ENCODE assay signal across 9 cellular contexts in genomic region chr7:100890640-100891521, GRCh38. TPM values are rescaled to one million over a fixed set of nuclear protein-coding genes. Genes with fewer than 3 reads are reported as not detected.
DNase-seq lines count a peak whose midpoint lies in the region; ATAC-seq, FAIRE-seq and TF ChIP-seq lines count a peak whose summit lies in the region.
"Had no signal": no experiment of that assay in that cellular context is flagged by ENCODE, and none has a peak within 500 bp of the region (broad histone marks: within the 10 kb centered on the region; RNA-seq: fewer than 3 reads in every experiment).

No MANE protein-coding gene starts in this region.

- peaks cover 7% of the 10 kb centered on the region for H3K27me3 ChIP-seq in CD4-positive, alpha-beta memory T cell (ENCODE audit: insufficient read depth, low read length)
- peaks cover 4 to 20% (median 9%) of the 10 kb centered on the region in 4 experiments for H3K27me3 ChIP-seq in H1 (replicated peaks in 1 of 4; ENCODE audit: control insufficient read depth in 3 of 4, extremely low read depth in 1 of 4, insufficient read depth in 3 of 4, low read length in 3 of 4)

- no peak overlapping the region for H3K27ac ChIP-seq in CD4-positive, alpha-beta memory T cell (ENCODE audit: low read depth, low read length)
- peak overlapping the region; percentile 60 for H3K27ac ChIP-seq in H1 (ENCODE audit: low read depth, low read length)

- 0 out of 2 replicates have a peak overlapping the region, but pooled peaks have one; percentile 45 for H4K8ac ChIP-seq in H1 (ENCODE audit: extremely low read depth, insufficient read depth, low read length)

- peaks cover 56% of the 10 kb centered on the region for H3K4me1 ChIP-seq in CD4-positive, alpha-beta memory T cell (ENCODE audit: insufficient read depth, low read length)
- peaks cover 0 to 22% (median 7%) of the 10 kb centered on the region in 4 experiments; a peak in 6 of 7 replicates for H3K4me1 ChIP-seq in H1 (replicated peaks in 1 of 4; ENCODE audit: control insufficient read depth in 3 of 4, insufficient read depth in 4 of 4, low read length in 3 of 4)

- peaks cover 26 to 27% of the 10 kb centered on the region in 2 donors for H3K36me3 Mint-ChIP-seq in CD4-positive, alpha-beta memory T cell
- H3K36me3 Mint-ChIP-seq in neural crest cell (ENCODE audit: low read depth), result peaks cover 12% of the 10 kb centered on the region

- TF ChIP-seq RAD21 in H1 (IDR thresholded peaks at IDR 0.05 in 1 of 2, conservative IDR thresholded peaks at IDR 0.05 in 1 of 2; ENCODE audit: low read depth in 2 of 2, low read length in 2 of 2), result no peak

- DNase-seq in CD4-positive, alpha-beta memory T cell, result no peak
- DNase-seq in NCI-H69 (lab: John Stamatoyannopoulos, UW) (peak; percentile 56), H1 (ENCODE audit: low read depth in 1 of 2, low spot score in 2 of 2) (peak in 1 of 2 experiments; percentile 74), neural crest cell (ENCODE audit: low read depth, low spot score) (no peak), NCI-H526 treated with DMSO at 0.1 percent for 48 hours (lab: John Stamatoyannopoulos, UW) (no peak), NCI-H446 treated with DMSO at 0.1 percent for 48 hours (lab: John Stamatoyannopoulos, UW) (no peak)

- CTCF ChIA-PET in CD4-positive, alpha-beta memory T cell (lab: Charles Lee; ENCODE audit: partially characterized antibody), result interaction anchor here (0.9 to 2.6 kb wide), 4 partner anchors 7 to 327 kb away, joined by 3 to 18 read pairs (median 4); partner anchors contain the start of genes PLOD3, SLC12A9 and ZNHIT1
- CTCF ChIA-PET in H1 (lab: Charles Lee; ENCODE audit: partially characterized antibody), result interaction anchor here (0.5 to 1.7 kb wide), 11 partner anchors 20 to 277 kb away, joined by 3 to 6 read pairs (median 4); partner anchors contain the start of genes MUC17, POP7 and SLC12A9

- H3K27ac Mint-ChIP-seq in CD4-positive, alpha-beta memory T cell, result peak overlapping the region in 3 of 7 donors; percentile 79 to 93 (median 82)
- peak overlapping the region; percentile 62 for H3K27ac Mint-ChIP-seq in neural crest cell (ENCODE audit: unreplicated experiment)

- TF ChIP-seq CTCF in H1 (IDR thresholded peaks at IDR 0.05; ENCODE audit: control extremely low read depth in 1 of 3, insufficient read depth in 1 of 3, low read depth in 1 of 3, low read length in 3 of 3) (no peak), neural crest cell (conservative IDR thresholded peaks at IDR 0.05) (no peak)

- H2BK12ac ChIP-seq in H1 (ENCODE audit: low read depth, low read length), result no peak overlapping the region

- peaks cover 16% of the 10 kb centered on the region for H3K36me3 ChIP-seq in CD4-positive, alpha-beta memory T cell (ENCODE audit: insufficient read depth, low read length)
- peaks cover 14 to 30% (median 21%) of the 10 kb centered on the region in 4 experiments for H3K36me3 ChIP-seq in H1 (ENCODE audit: control insufficient read depth in 2 of 4, insufficient read depth in 4 of 4, low read length in 3 of 4)

- ATAC-seq in GM21447 (IDR thresholded peaks at IDR 0.05; ENCODE audit: unreplicated experiment) (no peak), GM18870 (IDR thresholded peaks at IDR 0.05; ENCODE audit: unreplicated experiment) (no peak)

- no peak overlapping the region for H3K14ac ChIP-seq in H1 (ENCODE audit: insufficient read length)

- H2BK120ac ChIP-seq in H1 (replicated peaks; ENCODE audit: low read depth, low read length), result peak overlapping the region; percentile 82

- H3K27me3 Mint-ChIP-seq in CD4-positive, alpha-beta memory T cell, result peaks cover 13 to 19% of the 10 kb centered on the region in 2 donors
- peaks cover 32% of the 10 kb centered on the region for H3K27me3 Mint-ChIP-seq in neural crest cell (ENCODE audit: low read depth)

- peaks cover 10 to 16% of the 10 kb centered on the region in 2 experiments for H4K20me1 ChIP-seq in H1 (replicated peaks in 1 of 2; ENCODE audit: control insufficient read depth in 1 of 2, insufficient read depth in 2 of 2, low read length in 2 of 2)

- H3K9me3 Mint-ChIP-seq in CD4-positive, alpha-beta memory T cell, result peaks cover 0 to 6% (median 0%) of the 10 kb centered on the region in 8 donors
- no peaks in the 10 kb centered on the region for H3K9me3 Mint-ChIP-seq in neural crest cell

- peaks cover 0 to 25% of the 10 kb centered on the region in 2 experiments; a peak in 2 of 4 replicates for H3K79me2 ChIP-seq in H1 (ENCODE audit: control insufficient read depth in 1 of 2, insufficient read depth in 2 of 2, low read length in 2 of 2)

- H3K23ac ChIP-seq in H1 (ENCODE audit: insufficient read length), result no peak overlapping the region

- no peak for FAIRE-seq in H1 (lab: Jason Lieb, UNC)

- peaks cover 7% of the 10 kb centered on the region; the same call in 1 of the 2 replicates for H3K79me1 ChIP-seq in H1 (ENCODE audit: low read depth, low read length)

- H3K9ac ChIP-seq in H1 (replicated peaks in 1 of 4; ENCODE audit: extremely low read depth in 1 of 4, low read depth in 3 of 4, low read length in 3 of 4), result peak overlapping the region; percentile 26 to 52 (median 48); a peak in 4 of 7 replicates

- peak overlapping the region; percentile 91 to 96 for H3K4me2 ChIP-seq in H1 (ENCODE audit: insufficient read depth in 1 of 2, low read depth in 2 of 2, low read length in 2 of 2)

- H2BK15ac ChIP-seq in H1 (ENCODE audit: low read length), result peak overlapping the region; percentile 2; the same call in 1 of the 2 replicates

- peaks cover 19% of the 10 kb centered on the region; the same call in 1 of the 2 replicates for H3K23me2 ChIP-seq in H1 (ENCODE audit: low read depth, low read length)

- no peaks in the 10 kb centered on the region for H3K9me3 ChIP-seq in CD4-positive, alpha-beta memory T cell (ENCODE audit: control insufficient read depth in 1 of 2, low read length in 2 of 2)
- no peaks in the 10 kb centered on the region; a peak in 1 of 4 replicates for H3K9me3 ChIP-seq in H1 (ENCODE audit: insufficient read depth in 2 of 2, low read depth in 1 of 2, low read length in 1 of 2)

- peak overlapping the region; percentile 99 for H2BK5ac ChIP-seq in H1 (ENCODE audit: low read depth, low read length)

- H2AK5ac ChIP-seq in H1 (ENCODE audit: low read depth, low read length), result no peak overlapping the region

- peak overlapping the region; percentile 92 for H4K5ac ChIP-seq in H1 (ENCODE audit: insufficient read length, low read depth, low read length)

- H3K4me3 ChIP-seq in CD4-positive, alpha-beta memory T cell (ENCODE audit: low read length in 2 of 2), result peak overlapping the region; percentile 52 to 70
- peak overlapping the region; percentile 65 to 91 (median 66) for H3K4me3 ChIP-seq in H1 (ENCODE audit: extremely low read depth in 1 of 4, insufficient read depth in 2 of 4, low read depth in 3 of 4, low read length in 4 of 4)

- intact Hi-C loops in CD4-positive, alpha-beta memory T cell (cut with micrococcal nuclease), result loop anchor here (10.0 kb wide), 1 partner anchor 394 kb away; no protein-coding TSS in a partner anchor

- no peak for TF ChIP-seq EP300 in H1 (IDR thresholded peaks at IDR 0.05; ENCODE audit: borderline replicate concordance in 1 of 2, low read depth in 2 of 2, low read length in 2 of 2)

- no peak overlapping the region for H2BK20ac ChIP-seq in H1 (ENCODE audit: low read length)

- peaks cover 22 to 57% (median 37%) of the 10 kb centered on the region in 4 donors for H3K4me1 Mint-ChIP-seq in CD4-positive, alpha-beta memory T cell
- peaks cover 44% of the 10 kb centered on the region for H3K4me1 Mint-ChIP-seq in neural crest cell

- H3K18ac ChIP-seq in H1 (ENCODE audit: extremely low read depth, low read length), result peak overlapping the region; percentile 96

- POLR2A ChIA-PET in CD4-positive, alpha-beta memory T cell (lab: Charles Lee; ENCODE audit: partially characterized antibody), result interaction anchor here (0.6 to 7.1 kb wide), 11 partner anchors 15 to 1473 kb away, joined by 3 to 243 read pairs (median 8); partner anchors contain the start of genes PLOD3, POP7, SLC12A9 and SRRT
- POLR2A ChIA-PET in H1 (lab: Charles Lee; ENCODE audit: partially characterized antibody), result interaction anchor here (0.6 to 10.1 kb wide), 18 partner anchors 8 to 789 kb away, joined by 3 to 313 read pairs (median 6); partner anchors contain the start of genes AP4M1, MCM7, MUC3A and SRRT

- peak overlapping the region; percentile 78 for H3K56ac ChIP-seq in H1 (replicated peaks; ENCODE audit: insufficient read length, low read depth, low read length)

- H2AFZ ChIP-seq in H1 (ENCODE audit: low read length), result no peak overlapping the region

- H3K4me3 Mint-ChIP-seq in CD4-positive, alpha-beta memory T cell, result peak overlapping the region; percentile 84 to 95 (median 88)
- peak overlapping the region; percentile 90 for H3K4me3 Mint-ChIP-seq in neural crest cell

- peak overlapping the region; percentile 98 for H4K91ac ChIP-seq in H1 (replicated peaks; ENCODE audit: insufficient read length, low read length)

- peak overlapping the region; percentile 96 for H3K4ac ChIP-seq in H1 (replicated peaks; ENCODE audit: insufficient read length, low read depth, low read length)

- 2% methylated on average over 30 of the region's 43 CpGs; no CpG with 5 or more reads in 1 of the 2 experiments for WGBS in H1 (ENCODE audit: extremely low coverage in 1 of 2, insufficient coverage in 1 of 2, insufficient read length in 1 of 2, insufficient replicate concordance in 2 of 2, low coverage in 1 of 2, low lambda C conversion rate in 2 of 2, missing lambda C conversion rate in 1 of 2), 2 experiments

- TF ChIP-seq POLR2A in H1 (IDR thresholded peaks at IDR 0.05; ENCODE audit: control extremely low read depth in 1 of 2, low read depth in 2 of 2, low read length in 2 of 2), result no peak; a peak in 1 of 3 replicates

RNA-seq across cellular contexts. Expression of gene UFSP1, which starts 1.4 kb away (rescaled TPM):
- total RNA-seq in CD4-positive, alpha-beta memory T cell, result 10 to 100 TPM; 10.1 to 11.0 TPM
- polyA plus RNA-seq in CD4-positive, alpha-beta memory T cell, result 1 to 10 TPM in 1 of 2 donors, under 1 TPM in 1; 0.34 to 2.6 TPM
- total RNA-seq in H1 (2021; fragmentation: NEBNext Ultra II Directional; extraction: Animal tissue kit (Norgen Biotek cat#: 25700)), result 4.3 and 4.8 TPM in 2 replicates
- polyA plus RNA-seq in H1 (2011; rRNA removed), result 1.6 and 2.1 TPM in 2 replicates
- polyA plus RNA-seq in H1 (2011; cell fraction: cytosol; rRNA removed), result 2.0 TPM
- 3.2 TPM for polyA plus RNA-seq in H1 (2011; cell fraction: nucleus; rRNA removed)
- polyA plus RNA-seq in H1 (2012, experiment 1 of 2), result 1.9 to 3.0 TPM (median 2.0 TPM) in 4 replicates
- 1.5 TPM for polyA plus RNA-seq in H1 (2012, experiment 2 of 2)
- 1.6 TPM for polyA plus RNA-seq in H1 (2013, experiment 1 of 2)
- 1.5 TPM for polyA plus RNA-seq in H1 (2013, experiment 2 of 2)
- polyA minus RNA-seq in H1 (2011; rRNA and poly(A)+ RNA removed), result 1.8 and 4.7 TPM in 2 replicates
- polyA minus RNA-seq in H1 (2011; cell fraction: cytosol; rRNA and poly(A)+ RNA removed), result 7.5 TPM
- polyA minus RNA-seq in H1 (2011; cell fraction: nucleus; rRNA and poly(A)+ RNA removed), result 16.2 TPM
- 4.4 and 4.6 TPM in 2 replicates for total RNA-seq in neural crest cell

RNA-seq across cellular contexts. Expression of gene ACHE, which starts 4.8 kb away (rescaled TPM):
- total RNA-seq in CD4-positive, alpha-beta memory T cell, result not detected
- polyA plus RNA-seq in CD4-positive, alpha-beta memory T cell, result not detected
- 4.3 and 4.8 TPM in 2 replicates for total RNA-seq in H1 (2021; fragmentation: NEBNext Ultra II Directional; extraction: Animal tissue kit (Norgen Biotek cat#: 25700))
- 1.4 and 2.8 TPM in 2 replicates for polyA plus RNA-seq in H1 (2011; rRNA removed)
- 1.8 TPM for polyA plus RNA-seq in H1 (2011; cell fraction: cytosol; rRNA removed)
- 7.7 TPM for polyA plus RNA-seq in H1 (2011; cell fraction: nucleus; rRNA removed)
- 1.6 to 2.9 TPM (median 2.2 TPM) in 4 replicates for polyA plus RNA-seq in H1 (2012, experiment 1 of 2)
- 1.2 TPM for polyA plus RNA-seq in H1 (2012, experiment 2 of 2)
- 6.7 TPM for polyA plus RNA-seq in H1 (2013, experiment 1 of 2)
- 6.3 TPM for polyA plus RNA-seq in H1 (2013, experiment 2 of 2)
- polyA minus RNA-seq in H1 (2011; rRNA and poly(A)+ RNA removed), result 0.44 and 0.95 TPM in 2 replicates
- polyA minus RNA-seq in H1 (2011; cell fraction: cytosol; rRNA and poly(A)+ RNA removed), result 2.3 TPM
- polyA minus RNA-seq in H1 (2011; cell fraction: nucleus; rRNA and poly(A)+ RNA removed), result 2.3 TPM
- total RNA-seq in neural crest cell, result 1.7 and 2.0 TPM in 2 replicates
- total RNA-seq: HT1080 had no signal

RNA-seq across cellular contexts. Expression of gene SRRT, which starts 16.0 kb away (rescaled TPM):
- 100 to 1,000 TPM; 264 to 272 TPM for total RNA-seq in CD4-positive, alpha-beta memory T cell
- 10 to 100 TPM; 37.8 to 86.5 TPM for polyA plus RNA-seq in CD4-positive, alpha-beta memory T cell
- total RNA-seq in H1 (2021; fragmentation: NEBNext Ultra II Directional; extraction: Animal tissue kit (Norgen Biotek cat#: 25700)), result 237 and 239 TPM in 2 replicates
- polyA plus RNA-seq in H1 (2011; rRNA removed), result 66.7 and 103 TPM in 2 replicates
- polyA plus RNA-seq in H1 (2011; cell fraction: cytosol; rRNA removed), result 78.5 TPM
- polyA plus RNA-seq in H1 (2011; cell fraction: nucleus; rRNA removed), result 456 TPM
- polyA plus RNA-seq in H1 (2012, experiment 1 of 2), result 212 to 245 TPM (median 235 TPM) in 4 replicates
- 131 TPM for polyA plus RNA-seq in H1 (2012, experiment 2 of 2)
- 167 TPM for polyA plus RNA-seq in H1 (2013, experiment 1 of 2)
- polyA plus RNA-seq in H1 (2013, experiment 2 of 2), result 144 TPM
- polyA minus RNA-seq in H1 (2011; rRNA and poly(A)+ RNA removed), result 44.1 and 59.4 TPM in 2 replicates
- polyA minus RNA-seq in H1 (2011; cell fraction: cytosol; rRNA and poly(A)+ RNA removed), result 112 TPM
- polyA minus RNA-seq in H1 (2011; cell fraction: nucleus; rRNA and poly(A)+ RNA removed), result 143 TPM
- 330 and 356 TPM in 2 replicates for total RNA-seq in neural crest cell

RNA-seq across cellular contexts. Expression of gene TRIP6, which starts 23.7 kb away (rescaled TPM):
- total RNA-seq in CD4-positive, alpha-beta memory T cell, result 1 to 10 TPM; 7.6 to 9.4 TPM
- polyA plus RNA-seq in CD4-positive, alpha-beta memory T cell, result 1 to 10 TPM; 2.7 to 4.9 TPM
- 103 and 109 TPM in 2 replicates for total RNA-seq in H1 (2021; fragmentation: NEBNext Ultra II Directional; extraction: Animal tissue kit (Norgen Biotek cat#: 25700))
- 88.4 and 112 TPM in 2 replicates for polyA plus RNA-seq in H1 (2011; rRNA removed)
- 112 TPM for polyA plus RNA-seq in H1 (2011; cell fraction: cytosol; rRNA removed)
- polyA plus RNA-seq in H1 (2011; cell fraction: nucleus; rRNA removed), result 145 TPM
- polyA plus RNA-seq in H1 (2012, experiment 1 of 2), result 85.3 to 128 TPM (median 117 TPM) in 4 replicates
- polyA plus RNA-seq in H1 (2012, experiment 2 of 2), result 101 TPM
- 56.2 TPM for polyA plus RNA-seq in H1 (2013, experiment 1 of 2)
- polyA plus RNA-seq in H1 (2013, experiment 2 of 2), result 51.7 TPM
- polyA minus RNA-seq in H1 (2011; rRNA and poly(A)+ RNA removed), result 34.4 and 35.9 TPM in 2 replicates
- polyA minus RNA-seq in H1 (2011; cell fraction: cytosol; rRNA and poly(A)+ RNA removed), result 43.7 TPM
- 36.9 TPM for polyA minus RNA-seq in H1 (2011; cell fraction: nucleus; rRNA and poly(A)+ RNA removed)
- total RNA-seq in neural crest cell, result 34.8 and 39.7 TPM in 2 replicates

RNA-seq across cellular contexts. Expression of gene SLC12A9, which starts 38.4 kb away (rescaled TPM):
- total RNA-seq in CD4-positive, alpha-beta memory T cell, result 10 to 100 TPM; 63.7 to 64.6 TPM
- 1 to 10 TPM; 7.0 to 9.1 TPM for polyA plus RNA-seq in CD4-positive, alpha-beta memory T cell
- total RNA-seq in H1 (2021; fragmentation: NEBNext Ultra II Directional; extraction: Animal tissue kit (Norgen Biotek cat#: 25700)), result 40.1 and 40.7 TPM in 2 replicates
- 31.4 and 54.0 TPM in 2 replicates for polyA plus RNA-seq in H1 (2011; rRNA removed)
- polyA plus RNA-seq in H1 (2011; cell fraction: cytosol; rRNA removed), result 28.5 TPM
- polyA plus RNA-seq in H1 (2011; cell fraction: nucleus; rRNA removed), result 74.3 TPM
- 25.4 to 35.3 TPM (median 33.8 TPM) in 4 replicates for polyA plus RNA-seq in H1 (2012, experiment 1 of 2)
- 27.5 TPM for polyA plus RNA-seq in H1 (2012, experiment 2 of 2)
- 33.2 TPM for polyA plus RNA-seq in H1 (2013, experiment 1 of 2)
- polyA plus RNA-seq in H1 (2013, experiment 2 of 2), result 32.9 TPM
- 13.1 and 22.4 TPM in 2 replicates for polyA minus RNA-seq in H1 (2011; rRNA and poly(A)+ RNA removed)
- polyA minus RNA-seq in H1 (2011; cell fraction: cytosol; rRNA and poly(A)+ RNA removed), result 13.4 TPM
- 13.4 TPM for polyA minus RNA-seq in H1 (2011; cell fraction: nucleus; rRNA and poly(A)+ RNA removed)
- total RNA-seq in neural crest cell, result 25.2 and 27.7 TPM in 2 replicates
